1 cellular context compared by ENCODE assay signal in genomic region chr11:64283092-64283491, GRCh38.
TF ChIP-seq lines count a peak whose summit lies in the region.

No MANE protein-coding gene starts in this region.

TF ChIP-seq in HepG2, 621 proteins besides CTCF, POLR2A, EP300 and RAD21:
- TF ChIP-seq TEAD2 (CRISPR knock-in tag; IDR thresholded peaks at IDR 0.05) (no peak), ZNF496 (CRISPR knock-in tag; IDR thresholded peaks at IDR 0.05; ENCODE audit: insufficient replicate concordance) (no peak), ZNF121 (CRISPR knock-in tag; IDR thresholded peaks at IDR 0.05) (peak; percentile 76), SPEN (CRISPR knock-in tag; IDR thresholded peaks at IDR 0.05; ENCODE audit: low read depth) (no peak), FOXP4 (CRISPR knock-in tag; IDR thresholded peaks at IDR 0.05) (no peak), XBP1 (CRISPR knock-in tag; IDR thresholded peaks at IDR 0.05) (no peak), NAIF1 (CRISPR knock-in tag; IDR thresholded peaks at IDR 0.05; ENCODE audit: borderline replicate concordance) (no peak), ZFY (CRISPR knock-in tag; IDR thresholded peaks at IDR 0.05) (no peak)
